In the genomic region with DNA sequence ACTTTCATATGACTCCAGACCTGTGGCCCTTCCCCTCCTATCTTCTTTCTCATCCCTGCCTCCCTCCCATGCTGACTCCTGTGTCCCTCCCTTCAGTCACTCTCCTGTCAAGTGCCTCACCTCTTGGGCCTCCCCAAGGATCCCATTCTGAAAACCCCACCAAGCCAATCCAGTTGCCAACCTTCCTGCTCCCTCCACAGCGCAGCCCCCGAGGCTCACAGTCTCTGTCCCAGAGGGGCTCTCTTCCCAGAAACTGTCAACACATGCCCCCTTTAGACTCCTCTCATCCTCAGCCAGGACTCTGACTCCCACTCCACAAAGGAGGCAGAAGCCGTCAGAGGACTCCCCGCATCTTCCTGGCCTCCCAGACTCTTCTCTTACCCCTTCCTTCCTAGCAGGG, we compare ENCODE assay signal across 16 cellular contexts. TPM values are rescaled to one million over a fixed set of nuclear protein-coding genes. Genes with fewer than 3 reads are reported as not detected.
DNase-seq lines count a peak whose midpoint lies in the region; ATAC-seq and TF ChIP-seq lines count a peak whose summit lies in the region.
"Had no signal": no experiment of that assay in that cellular context is flagged by ENCODE, and none has a peak within 500 bp of the region (broad histone marks: within the 10 kb centered on the region; RNA-seq: fewer than 3 reads in every experiment).

No MANE protein-coding gene starts in this region.

- H3K4me1 ChIP-seq in spleen: peaks cover 0 to 5% (median 0%) of the 10 kb centered on the region in 6 donors

- ATAC-seq in GM21360 (IDR thresholded peaks at IDR 0.05; ENCODE audit: unreplicated experiment): no peak
- ATAC-seq: GM23338 had no signal

- no peaks in the 10 kb centered on the region for H3K27me3 ChIP-seq in spleen (replicated peaks in 1 of 7)

- H3K4me3 ChIP-seq in spleen: no peak overlapping the region
- H3K4me3 ChIP-seq: GM23338 had no signal

- peaks cover 20% of the 10 kb centered on the region for H3K4me1 Mint-ChIP-seq in activated CD4-positive, alpha-beta T cell treated with anti-CD3 and anti-CD28 coated beads, Interleukin-2, amount 10 ng/mL, durations not matched to agents 24 days and 14 days
- peaks cover 29% of the 10 kb centered on the region for H3K4me1 Mint-ChIP-seq in activated CD4-positive, alpha-beta T cell treated with anti-CD3 and anti-CD28 coated beads, Interleukin-2, amount 10 ng/mL, durations not matched to agents 7 days and 5 days
- no peaks in the 10 kb centered on the region for H3K4me1 Mint-ChIP-seq in CD14-positive monocyte
- peaks cover 15% of the 10 kb centered on the region for H3K4me1 Mint-ChIP-seq in chondrocyte (ENCODE audit: low read depth)

- no peak overlapping the region for H3K27ac ChIP-seq in spleen
- H3K27ac ChIP-seq: 22Rv1 had no signal

- CTCF ChIA-PET in activated CD4-positive, alpha-beta T cell treated with anti-CD3 and anti-CD28 coated beads, Interleukin-2, amount 10 ng/mL, durations not matched to agents 7 days and 5 days (lab: Charles Lee): interaction anchor here (0.6 kb wide), 1 partner anchor 18 kb away, joined by 3 read pairs; no protein-coding TSS in a partner anchor

- no peaks in the 10 kb centered on the region for H3K36me3 ChIP-seq in spleen

- peaks cover 4% of the 10 kb centered on the region for H3K36me3 Mint-ChIP-seq in activated CD4-positive, alpha-beta T cell treated with anti-CD3 and anti-CD28 coated beads, Interleukin-2, amount 10 ng/mL, durations not matched to agents 24 days and 14 days (ENCODE audit: low read depth)
- peaks cover 1% of the 10 kb centered on the region for H3K36me3 Mint-ChIP-seq in activated CD4-positive, alpha-beta T cell treated with anti-CD3 and anti-CD28 coated beads, Interleukin-2, amount 10 ng/mL, durations not matched to agents 7 days and 5 days (ENCODE audit: low read depth)
- H3K36me3 Mint-ChIP-seq in CD14-positive monocyte (no peaks in the 10 kb centered on the region), chondrocyte (ENCODE audit: low read depth) (peaks cover 2% of the 10 kb centered on the region)

- intact Hi-C loops in activated CD4-positive, alpha-beta T cell treated with anti-CD3 and anti-CD28 coated beads, Interleukin-2, amount 10 ng/mL, durations not matched to agents 24 days and 14 days (cut with micrococcal nuclease): no loop called here
- intact Hi-C loops in CD14-positive monocyte (cut with micrococcal nuclease): no loop called here
- intact Hi-C loops in spleen (cut with DNase I; ENCODE audit: low total_unique reads): no loop called here

- peak overlapping the region; percentile 3 for H3K27ac Mint-ChIP-seq in activated CD4-positive, alpha-beta T cell treated with anti-CD3 and anti-CD28 coated beads, Interleukin-2, amount 10 ng/mL, durations not matched to agents 24 days and 14 days
- H3K27ac Mint-ChIP-seq in activated CD4-positive, alpha-beta T cell treated with anti-CD3 and anti-CD28 coated beads, Interleukin-2, amount 10 ng/mL, durations not matched to agents 7 days and 5 days: no peak overlapping the region
- H3K27ac Mint-ChIP-seq in CD14-positive monocyte (no peak overlapping the region), chondrocyte (ENCODE audit: unreplicated experiment) (no peak overlapping the region)
- H3K27ac Mint-ChIP-seq: GM23338 had no signal

- H3K9me3 ChIP-seq in spleen: no peaks in the 10 kb centered on the region

- POLR2A ChIA-PET in activated CD4-positive, alpha-beta T cell treated with anti-CD3 and anti-CD28 coated beads, Interleukin-2, amount 10 ng/mL, durations not matched to agents 7 days and 5 days (lab: Charles Lee): no interaction called here

- TF ChIP-seq CTCF in CD14-positive monocyte (IDR thresholded peaks at IDR 0.05) (no peak), chondrocyte (IDR thresholded peaks at IDR 0.05) (no peak), spleen (IDR thresholded peaks at IDR 0.05 in 8 of 11, conservative IDR thresholded peaks at IDR 0.05 in 3 of 11) (no peak)

- H3K4me3 Mint-ChIP-seq in activated CD4-positive, alpha-beta T cell treated with anti-CD3 and anti-CD28 coated beads, Interleukin-2, amount 10 ng/mL, durations not matched to agents 24 days and 14 days: no peak overlapping the region
- no peak overlapping the region for H3K4me3 Mint-ChIP-seq in activated CD4-positive, alpha-beta T cell treated with anti-CD3 and anti-CD28 coated beads, Interleukin-2, amount 10 ng/mL, durations not matched to agents 7 days and 5 days
- H3K4me3 Mint-ChIP-seq in CD14-positive monocyte: no peak overlapping the region
- H3K4me3 Mint-ChIP-seq in chondrocyte (ENCODE audit: unreplicated experiment): no peak overlapping the region
- H3K4me3 Mint-ChIP-seq: GM23338 had no signal

- peaks cover 12% of the 10 kb centered on the region for H3K27me3 Mint-ChIP-seq in activated CD4-positive, alpha-beta T cell treated with anti-CD3 and anti-CD28 coated beads, Interleukin-2, amount 10 ng/mL, durations not matched to agents 24 days and 14 days
- peaks cover 6% of the 10 kb centered on the region for H3K27me3 Mint-ChIP-seq in activated CD4-positive, alpha-beta T cell treated with anti-CD3 and anti-CD28 coated beads, Interleukin-2, amount 10 ng/mL, durations not matched to agents 7 days and 5 days
- H3K27me3 Mint-ChIP-seq in CD14-positive monocyte (ENCODE audit: low read depth in 3 of 3) (peaks cover 6 to 8% (median 6%) of the 10 kb centered on the region in 3 donors), chondrocyte (ENCODE audit: low read depth) (peaks cover 13% of the 10 kb centered on the region)

- no peak for DNase-seq in activated CD4-positive, alpha-beta T cell treated with anti-CD3 and anti-CD28 coated beads, Interleukin-2, amount 10 ng/mL, durations not matched to agents 24 days and 14 days
- no peak for DNase-seq in activated CD4-positive, alpha-beta T cell treated with anti-CD3 and anti-CD28 coated beads, Interleukin-2, amount 10 ng/mL, durations not matched to agents 7 days and 5 days
- DNase-seq in CD14-positive monocyte (ENCODE audit: low spot score) (peak; percentile 25), chondrocyte (ENCODE audit: low spot score) (peak; percentile 26), spleen (peak; percentile 58), NCI-H128 (lab: John Stamatoyannopoulos, UW; ENCODE audit: unreplicated experiment) (no peak)
- no peak for DNase-seq in activated effector memory CD4-positive, alpha-beta T cell treated with Interleukin-2 at 50 U/mL for 16 hours
- DNase-seq: Calu3, DMS 273 treated with DMSO at 0.1 percent for 48 hours, H7 had no signal

- WGBS in spleen, 5 donors: 87 to 93% (median 88%) methylated on average over 4 of the region's 4 CpGs

- TF ChIP-seq POLR2A in spleen (IDR thresholded peaks at IDR 0.05): no peak

- no peaks in the 10 kb centered on the region for H3K9me3 Mint-ChIP-seq in activated CD4-positive, alpha-beta T cell treated with anti-CD3 and anti-CD28 coated beads, Interleukin-2, amount 10 ng/mL, durations not matched to agents 24 days and 14 days
- H3K9me3 Mint-ChIP-seq in activated CD4-positive, alpha-beta T cell treated with anti-CD3 and anti-CD28 coated beads, Interleukin-2, amount 10 ng/mL, durations not matched to agents 7 days and 5 days: no peaks in the 10 kb centered on the region
- H3K9me3 Mint-ChIP-seq in CD14-positive monocyte: no peaks in the 10 kb centered on the region
- H3K9me3 Mint-ChIP-seq in chondrocyte (ENCODE audit: low read depth): no peaks in the 10 kb centered on the region
- H3K9me3 Mint-ChIP-seq: GM23338 had no signal

RNA-seq across cellular contexts. Expression of gene ACSL6, which starts 30.8 kb away (rescaled TPM):
- total RNA-seq in activated CD4-positive, alpha-beta T cell treated with anti-CD3 and anti-CD28 coated beads, Interleukin-2, amount 10 ng/mL, durations not matched to agents 24 days and 14 days: 36.9 and 39.6 TPM in 2 replicates
- total RNA-seq in activated CD4-positive, alpha-beta T cell treated with anti-CD3 and anti-CD28 coated beads, Interleukin-2, amount 10 ng/mL, durations not matched to agents 7 days and 5 days: 10 to 100 TPM; 26.5 to 38.8 TPM
- polyA plus RNA-seq in CD14-positive monocyte (under 1 TPM in 1 of 2 donors, not detected in 1; 0.45 TPM), spleen (1 to 10 TPM in 2 of 3 donors, under 1 TPM in 1; 0.76 to 1.3 (median 1.3) TPM)
- total RNA-seq in chondrocyte (not detected in 3 replicates), spleen (10 to 100 TPM in 1 of 7 donors, 1 to 10 TPM in 6; 3.1 to 18.4 (median 4.6) TPM)
- total RNA-seq: A673 had no signal
- polyA plus RNA-seq: BJ had no signal

RNA-seq across cellular contexts. Expression of gene MEIKIN, which starts 35.2 kb away (rescaled TPM):
- total RNA-seq in activated CD4-positive, alpha-beta T cell treated with anti-CD3 and anti-CD28 coated beads, Interleukin-2, amount 10 ng/mL, durations not matched to agents 24 days and 14 days: not detected in 2 replicates
- total RNA-seq in activated CD4-positive, alpha-beta T cell treated with anti-CD3 and anti-CD28 coated beads, Interleukin-2, amount 10 ng/mL, durations not matched to agents 7 days and 5 days: not detected
- polyA plus RNA-seq in CD14-positive monocyte (1 to 10 TPM; 1.6 TPM), spleen (under 1 TPM in 1 of 3 donors, not detected in 2; 0.24 TPM)
- total RNA-seq in chondrocyte (not detected in 3 replicates), spleen (not detected)
- total RNA-seq: A673, Calu3, Daoy, GM23338, H7 had no signal
- polyA plus RNA-seq: BJ, GM23338 had no signal

Comparison
In these comparisons a context has a peak if more than half of its experiments do, and no peak if none do; other contexts are left out.
1. DNase-seq: peak in CD14-positive monocyte (single experiment), chondrocyte (single experiment) and spleen (single experiment); none in activated CD4-positive, alpha-beta T cell treated with anti-CD3 and anti-CD28 coated beads, Interleukin-2, amount 10 ng/mL, durations not matched to agents 24 days and 14 days (single experiment), activated CD4-positive, alpha-beta T cell treated with anti-CD3 and anti-CD28 coated beads, Interleukin-2, amount 10 ng/mL, durations not matched to agents 7 days and 5 days (single experiment), activated effector memory CD4-positive, alpha-beta T cell treated with Interleukin-2 at 50 U/mL for 16 hours (single experiment) and NCI-H128 (single experiment).